Comparison of ENCODE assay signal across 20 cellular contexts in the genomic region with DNA sequence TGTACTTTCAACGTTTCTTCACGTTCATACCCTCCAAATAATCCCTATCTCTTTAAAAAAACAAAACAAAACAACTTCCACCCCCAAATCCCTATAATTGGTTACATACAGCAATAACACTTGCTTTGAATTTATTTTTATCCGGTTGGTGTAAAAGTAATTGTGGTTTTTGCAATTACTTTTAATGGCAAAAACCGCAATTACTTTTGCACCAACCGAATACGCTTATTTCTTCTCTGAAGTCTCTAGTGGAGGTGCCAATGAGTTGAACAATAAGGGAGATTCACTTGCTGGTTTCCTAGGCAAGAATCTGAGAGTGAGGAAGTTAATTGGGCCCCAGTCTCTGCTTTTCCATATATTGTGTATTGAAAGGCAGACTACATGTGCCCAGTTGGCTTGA.
"Had no signal": no experiment of that assay in that cellular context is flagged by ENCODE, and none has a peak within 500 bp of the region (broad histone marks: within the 10 kb centered on the region; RNA-seq: fewer than 3 reads in every experiment).

No MANE protein-coding gene starts in this region.

- H3K9me3 Mint-ChIP-seq: activated naive CD8-positive, alpha-beta T cell treated with anti-CD3 and anti-CD28 coated beads, Interleukin-2, amount 10 ng/mL, durations not matched to agents 7 days and 5 days; activated T-cell treated with anti-CD3 and anti-CD28 coated beads, Interleukin-2, amount 50 U/mL, for 4 hours; activated T-helper 2 cell treated with anti-CD3 and anti-CD28 coated beads, Interferon-gamma antibody, Interleukin-2, Interleukin-4, amounts not matched to agents 10 μg/mL and 5 μg/mL and 100 μg/mL, durations not matched to agents 14 hours and 24 hours and 36 hours; neural crest cell had no signal

- H3K4me3 Mint-ChIP-seq: activated naive CD8-positive, alpha-beta T cell treated with anti-CD3 and anti-CD28 coated beads, Interleukin-2, amount 10 ng/mL, durations not matched to agents 7 days and 5 days; activated T-cell treated with anti-CD3 and anti-CD28 coated beads, Interleukin-2, amount 50 U/mL, for 4 hours; neural crest cell; stimulated activated naive B cell treated with anti-CD40 and anti-IgM and Interleukin-4, amounts not matched to agents 10 μg/mL and 1 μg/mL and 100 μg/mL, for 72 hours had no signal

- H3K27ac ChIP-seq: epithelial cell of prostate, sigmoid colon, vagina had no signal

- H3K27ac Mint-ChIP-seq: activated naive CD8-positive, alpha-beta T cell treated with anti-CD3 and anti-CD28 coated beads, Interleukin-2, amount 10 ng/mL, durations not matched to agents 7 days and 5 days; activated T-helper 2 cell treated with anti-CD3 and anti-CD28 coated beads, Interferon-gamma antibody, Interleukin-2, Interleukin-4, amounts not matched to agents 10 μg/mL and 5 μg/mL and 100 μg/mL, durations not matched to agents 14 hours and 24 hours and 36 hours; stimulated activated naive B cell treated with anti-CD40 and anti-IgM and Interleukin-4, amounts not matched to agents 10 μg/mL and 1 μg/mL and 100 μg/mL, for 72 hours had no signal

- DNase-seq: activated CD8-positive, alpha-beta memory T cell treated with anti-CD3 and anti-CD28 coated beads for 24 hours; activated CD8-positive, alpha-beta memory T cell treated with anti-CD3 and anti-CD28 coated beads, Interleukin-2, amount 50 U/mL, for 4 hours; activated naive CD4-positive, alpha-beta T cell; activated naive CD8-positive, alpha-beta T cell treated with anti-CD3 and anti-CD28 coated beads, Interleukin-2, amount 10 ng/mL, durations not matched to agents 7 days and 5 days; activated T-cell treated with anti-CD3 and anti-CD28 coated beads, Interleukin-2, amount 50 U/mL, for 4 hours; amniotic stem cell; kidney glomerular epithelial cell; left ventricle myocardium superior; mammary epithelial cell; sigmoid colon; stimulated activated CD4-positive, alpha-beta T cell treated with anti-CD3 and anti-CD28 coated beads, Interleukin-15, amount 100 ng/mL, for 24 hours; stimulated activated CD8-positive, alpha-beta memory T cell treated with anti-CD3 and anti-CD28 coated beads, Interleukin-4, amount 100 ng/mL, for 48 hours; stimulated activated naive B cell treated with anti-CD40 and anti-IgM and Interleukin-4, amounts not matched to agents 10 μg/mL and 1 μg/mL and 100 μg/mL, for 72 hours; T-helper 9 cell; trophoblast cell had no signal

- H3K9me3 ChIP-seq: sigmoid colon, vagina had no signal

- H3K4me2 ChIP-seq: smooth muscle cell had no signal

- H3K36me3 Mint-ChIP-seq: activated naive CD8-positive, alpha-beta T cell treated with anti-CD3 and anti-CD28 coated beads, Interleukin-2, amount 10 ng/mL, durations not matched to agents 7 days and 5 days; stimulated activated naive B cell treated with anti-CD40 and anti-IgM and Interleukin-4, amounts not matched to agents 10 μg/mL and 1 μg/mL and 100 μg/mL, for 72 hours had no signal

- H3K27me3 Mint-ChIP-seq: activated naive CD8-positive, alpha-beta T cell treated with anti-CD3 and anti-CD28 coated beads, Interleukin-2, amount 10 ng/mL, durations not matched to agents 7 days and 5 days had no signal

- H3K4me1 ChIP-seq: sigmoid colon, vagina had no signal

- H3K4me3 ChIP-seq: sigmoid colon, smooth muscle cell, vagina had no signal

- H3K27me3 ChIP-seq: sigmoid colon, vagina had no signal

- H3K4me1 Mint-ChIP-seq: activated naive CD8-positive, alpha-beta T cell treated with anti-CD3 and anti-CD28 coated beads, Interleukin-2, amount 10 ng/mL, durations not matched to agents 7 days and 5 days; stimulated activated naive B cell treated with anti-CD40 and anti-IgM and Interleukin-4, amounts not matched to agents 10 μg/mL and 1 μg/mL and 100 μg/mL, for 72 hours had no signal

- H3K36me3 ChIP-seq: sigmoid colon, vagina had no signal
